Comparison of ENCODE assay signal across 24 cellular contexts in the genomic region with DNA sequence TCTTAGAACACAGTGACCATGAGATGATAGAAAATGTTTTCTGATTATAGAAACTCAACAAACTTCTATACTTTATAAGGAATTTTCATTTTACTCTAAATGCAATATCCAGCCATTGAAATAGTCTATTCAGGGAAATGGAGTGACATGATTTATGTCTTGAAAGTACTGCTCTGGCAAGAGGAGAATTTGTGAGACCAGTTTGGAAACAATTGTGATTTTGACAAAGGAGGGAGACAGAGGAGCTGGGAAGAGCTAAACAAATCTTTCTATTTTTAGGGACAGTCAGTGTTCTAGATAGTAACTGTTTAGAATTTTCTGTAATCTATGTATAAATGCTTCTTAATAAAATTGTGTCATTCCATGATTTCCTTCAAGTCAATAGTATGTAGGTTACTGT.
"Had no signal": no experiment of that assay in that cellular context is flagged by ENCODE, and none has a peak within 500 bp of the region (broad histone marks: within the 10 kb centered on the region; RNA-seq: fewer than 3 reads in every experiment).

No MANE protein-coding gene starts in this region.

- H3K4me3 ChIP-seq: SJSA1 had no signal

- H3K4me1 Mint-ChIP-seq: activated CD4-positive, alpha-beta memory T cell treated with anti-CD3 and anti-CD28 coated beads, Interleukin-2, amount 10 ng/mL, durations not matched to agents 7 days and 5 days; activated CD4-positive, alpha-beta T cell treated with anti-CD3 and anti-CD28 coated beads for 36 hours; activated T-helper 17 cell treated with anti-CD3 and anti-CD28 coated beads, Interleukin-2, amount 50 U/mL, for 72 hours had no signal

- H3K27ac Mint-ChIP-seq: activated CD4-positive, alpha-beta memory T cell treated with anti-CD3 and anti-CD28 coated beads, Interleukin-2, amount 10 ng/mL, durations not matched to agents 7 days and 5 days; activated CD4-positive, alpha-beta T cell treated with anti-CD3 and anti-CD28 coated beads for 36 hours; activated naive CD4-positive, alpha-beta T cell treated with anti-CD3 and anti-CD28 coated beads for 36 hours; activated naive CD8-positive, alpha-beta T cell; activated T-helper 17 cell treated with anti-CD3 and anti-CD28 coated beads, Interleukin-2, amount 50 U/mL, for 72 hours had no signal

- ATAC-seq: activated CD4-positive, alpha-beta T cell treated with anti-CD3 and anti-CD28 coated beads for 36 hours; activated T-helper 17 cell treated with anti-CD3 and anti-CD28 coated beads, Interleukin-2, amount 50 U/mL, for 72 hours had no signal

- H3K27me3 ChIP-seq: SJSA1 had no signal

- H3K9me3 Mint-ChIP-seq: activated naive CD4-positive, alpha-beta T cell treated with anti-CD3 and anti-CD28 coated beads for 36 hours had no signal

- H3K36me3 Mint-ChIP-seq: activated naive CD8-positive, alpha-beta T cell had no signal

- H3K27ac ChIP-seq: SJSA1, WERI-Rb-1 had no signal

- H3K9me3 ChIP-seq: SJSA1 had no signal

- H3K4me3 Mint-ChIP-seq: activated CD4-positive, alpha-beta memory T cell treated with anti-CD3 and anti-CD28 coated beads, Interleukin-2, amount 10 ng/mL, durations not matched to agents 7 days and 5 days; activated CD4-positive, alpha-beta T cell treated with anti-CD3 and anti-CD28 coated beads for 36 hours; activated naive CD4-positive, alpha-beta T cell treated with anti-CD3 and anti-CD28 coated beads for 36 hours; activated naive CD8-positive, alpha-beta T cell; activated T-helper 17 cell treated with anti-CD3 and anti-CD28 coated beads, Interleukin-2, amount 50 U/mL, for 72 hours had no signal

- H3K36me3 ChIP-seq: SJSA1 had no signal

- H3K27me3 Mint-ChIP-seq: activated CD4-positive, alpha-beta memory T cell treated with anti-CD3 and anti-CD28 coated beads, Interleukin-2, amount 10 ng/mL, durations not matched to agents 7 days and 5 days; activated naive CD8-positive, alpha-beta T cell had no signal

- DNase-seq: activated CD4-positive, alpha-beta memory T cell treated with anti-CD3 and anti-CD28 coated beads, Interleukin-2, amount 10 ng/mL, durations not matched to agents 7 days and 5 days; activated CD4-positive, alpha-beta T cell treated with anti-CD3 and anti-CD28 coated beads for 36 hours; activated CD4-positive, alpha-beta T cell treated with anti-CD3 and anti-CD28 coated beads, Interleukin-2, amount 50 U/mL, for 1 hour; activated gamma-delta T cell; activated naive CD4-positive, alpha-beta T cell treated with anti-CD3 and anti-CD28 coated beads for 36 hours; activated T-cell treated with anti-CD3 and anti-CD28 coated beads for 4 hours; activated T-cell treated with anti-CD3 and anti-CD28 coated beads, Interleukin-2, amount 50 U/mL, for 48 hours; cerebellar nuclear complex; KG1; NCI-H1092; NCI-H1417; NCI-H1930; NCI-H2107; NCI-H2171 treated with DMSO at 0.1 percent for 48 hours; NCI-H226; NCI-H526; NCI-H82; PC-3; SHP77; T-helper 1 cell; WERI-Rb-1 had no signal
